1 cellular context compared by ENCODE assay signal in genomic region chr7:30659312-30659711, GRCh38.
TF ChIP-seq lines count a peak whose summit lies in the region.

No MANE protein-coding gene starts in this region.

TF ChIP-seq in HepG2, 621 proteins besides CTCF, POLR2A, EP300 and RAD21 (continued from another document):
- TF ChIP-seq E2F2 (CRISPR knock-in tag; IDR thresholded peaks at IDR 0.05; ENCODE audit: borderline replicate concordance) (no peak), TFDP2 (CRISPR knock-in tag; IDR thresholded peaks at IDR 0.05) (no peak), MIXL1 (CRISPR knock-in tag; IDR thresholded peaks at IDR 0.05) (no peak), SAFB2 (CRISPR knock-in tag; IDR thresholded peaks at IDR 0.05; ENCODE audit: borderline replicate concordance, low read depth) (no peak), ZNF607 (CRISPR knock-in tag; IDR thresholded peaks at IDR 0.05; ENCODE audit: borderline replicate concordance) (no peak), ZSCAN21 (CRISPR knock-in tag; IDR thresholded peaks at IDR 0.05; ENCODE audit: borderline replicate concordance) (no peak)
